ENCODE assay signal across 27 cellular contexts in the genomic region with DNA sequence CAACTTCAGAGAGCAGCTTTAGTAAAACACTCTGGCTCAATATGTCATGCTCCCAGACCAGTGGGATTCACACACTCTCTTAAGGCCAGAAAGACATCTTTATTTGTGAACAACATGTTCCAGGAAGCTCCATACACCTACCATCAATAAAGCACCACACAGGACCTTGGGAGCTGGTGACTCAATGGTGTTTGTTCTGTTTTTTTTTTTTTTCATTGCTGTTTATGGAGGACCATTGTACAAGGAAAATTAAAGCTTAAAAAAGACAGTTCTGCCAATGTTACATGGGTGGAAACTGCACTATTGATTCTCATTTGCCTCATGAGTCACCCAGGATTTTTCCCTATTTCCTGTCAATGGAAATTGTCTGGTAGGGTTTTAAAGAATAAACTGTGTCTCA. TPM values are rescaled to one million over a fixed set of nuclear protein-coding genes. Genes with fewer than 3 reads are reported as not detected.
DNase-seq lines count a peak whose midpoint lies in the region; ATAC-seq, FAIRE-seq and TF ChIP-seq lines count a peak whose summit lies in the region.
"Had no signal": no experiment of that assay in that cellular context is flagged by ENCODE, and none has a peak within 500 bp of the region (broad histone marks: within the 10 kb centered on the region; RNA-seq: fewer than 3 reads in every experiment).

No MANE protein-coding gene starts in this region.

- no peak for TF ChIP-seq POLR2A in H54 (IDR thresholded peaks at IDR 0.05; ENCODE audit: low read depth, low read length)

- peak; percentile 82 for ATAC-seq in sciatic nerve
- ATAC-seq in HG02884 (IDR thresholded peaks at IDR 0.05; ENCODE audit: unreplicated experiment): no peak
- ATAC-seq in aorta (ENCODE audit: low FRiP score): no peak
- ATAC-seq: GM12878, heart right ventricle, left ventricle myocardium superior had no signal

- intact Hi-C loops in sciatic nerve (cut with DNase I) (no loop called here), aorta (cut with DNase I) (no loop called here)

- H3K4me3 ChIP-seq in aorta (ENCODE audit: low read length in 2 of 2): no peak overlapping the region
- H3K4me3 ChIP-seq: breast epithelium, GM12878, heart right ventricle, prostate gland, thyroid gland had no signal

- H3K27me3 ChIP-seq in aorta (ENCODE audit: control insufficient read depth in 1 of 2, insufficient read depth in 2 of 2, low read length in 1 of 2): no peaks in the 10 kb centered on the region
- H3K27me3 ChIP-seq: breast epithelium, heart right ventricle, thyroid gland had no signal

- H3K4me1 ChIP-seq in aorta (ENCODE audit: control insufficient read depth in 1 of 2, insufficient read depth in 2 of 2, low read length in 2 of 2): peaks cover 0 to 4% of the 10 kb centered on the region in 2 donors
- H3K4me1 ChIP-seq: breast epithelium, prostate gland had no signal

- peak; percentile 75 for FAIRE-seq in H54 (lab: Jason Lieb, UNC)
- FAIRE-seq in frontal cortex (lab: Jason Lieb, UNC): no peak
- FAIRE-seq: endometrium, GM12878 had no signal

- no peak overlapping the region for H3K27ac ChIP-seq in aorta (ENCODE audit: low read depth in 1 of 2, low read length in 2 of 2)
- H3K27ac ChIP-seq: breast epithelium, heart right ventricle, prostate gland, thyroid gland, WERI-Rb-1 had no signal

- H3K36me3 ChIP-seq in aorta (ENCODE audit: control insufficient read depth in 1 of 2, insufficient read depth in 2 of 2, low read length in 1 of 2): no peaks in the 10 kb centered on the region
- H3K36me3 ChIP-seq: breast epithelium, heart right ventricle, prostate gland, thyroid gland, WERI-Rb-1 had no signal

- no peak for DNase-seq in H54 (ENCODE audit: insufficient read length, low spot score)
- peak; percentile 67 for DNase-seq in amniotic epithelial cell (ENCODE audit: low read depth)
- peak; percentile 33 for DNase-seq in iris pigment epithelial cell (ENCODE audit: low read depth)
- no peak for DNase-seq in sciatic nerve (ENCODE audit: low spot score)
- no peak for DNase-seq in NCI-H526 (lab: John Stamatoyannopoulos, UW)
- no peak for DNase-seq in frontal cortex (ENCODE audit: low spot score in 2 of 2)
- no peak for DNase-seq in aorta
- DNase-seq: activated CD8-positive, alpha-beta memory T cell treated with anti-CD3 and anti-CD28 coated beads, Interleukin-2, amount 50 U/mL, for 48 hours; activated effector memory CD4-positive, alpha-beta T cell treated with Interleukin-2 at 50 U/mL for 16 hours; CD4-positive, alpha-beta memory T cell; DMS79 treated with DMSO at 0.1 percent for 48 hours; heart right ventricle; HFFc6; left ventricle myocardium superior; MM.1S; NCI-H1436; NCI-H2171; NCI-H526 treated with DMSO at 0.1 percent for 48 hours; stimulated activated CD4-positive, alpha-beta T cell treated with anti-CD3 and anti-CD28 coated beads, Interleukin-4, amount 100 ng/mL, for 1 hour; stimulated activated naive CD4-positive, alpha-beta T cell treated with Interleukin-2 at 50 U/mL for 16 hours; thyroid gland; WERI-Rb-1 had no signal

- no peaks in the 10 kb centered on the region for H3K9me3 ChIP-seq in aorta (ENCODE audit: control insufficient read depth, low read length)
- H3K9me3 ChIP-seq: breast epithelium, heart right ventricle, prostate gland, thyroid gland had no signal

RNA-seq across cellular contexts. Expression of gene TENT5A, which starts 36.3 kb away (rescaled TPM):
- total RNA-seq in sciatic nerve (24.2 TPM), frontal cortex (4.1 TPM), aorta (10 to 100 TPM; 25.5 to 26.9 TPM)
- 10 to 100 TPM in 1 of 2 donors, 1 to 10 TPM in 1; 9.6 to 21.7 TPM for polyA plus RNA-seq in aorta

Comparison
In these comparisons a context has a peak if more than half of its experiments do, and no peak if none do; other contexts are left out.
1. DNase-seq: peak in amniotic epithelial cell (single experiment) and iris pigment epithelial cell (single experiment); none in H54 (single experiment), sciatic nerve (single experiment), NCI-H526 (0 of 2), frontal cortex (0 of 2) and aorta (0 of 2).